Comparison of ENCODE assay signal across 8 cellular contexts in genomic region chr19:9917322-9917721, GRCh38. TPM values are rescaled to one million over a fixed set of nuclear protein-coding genes. Genes with fewer than 3 reads are reported as not detected.
DNase-seq lines count a peak whose midpoint lies in the region; ATAC-seq and TF ChIP-seq lines count a peak whose summit lies in the region.

No MANE protein-coding gene starts in this region.

- no peak overlapping the region for H3K4me3 Mint-ChIP-seq in activated CD8-positive, alpha-beta memory T cell treated with anti-CD3 and anti-CD28 coated beads, Interleukin-2, amount 10 ng/mL, durations not matched to agents 7 days and 5 days

- peaks cover 28% of the 10 kb centered on the region for H3K27me3 Mint-ChIP-seq in activated CD8-positive, alpha-beta memory T cell treated with anti-CD3 and anti-CD28 coated beads, Interleukin-2, amount 10 ng/mL, durations not matched to agents 7 days and 5 days

- no peak overlapping the region for H3K27ac Mint-ChIP-seq in activated CD8-positive, alpha-beta memory T cell treated with anti-CD3 and anti-CD28 coated beads, Interleukin-2, amount 10 ng/mL, durations not matched to agents 7 days and 5 days

- H3K4me1 Mint-ChIP-seq in activated CD8-positive, alpha-beta memory T cell treated with anti-CD3 and anti-CD28 coated beads, Interleukin-2, amount 10 ng/mL, durations not matched to agents 7 days and 5 days = peaks cover 7% of the 10 kb centered on the region

- no peaks in the 10 kb centered on the region for H3K36me3 Mint-ChIP-seq in activated CD8-positive, alpha-beta memory T cell treated with anti-CD3 and anti-CD28 coated beads, Interleukin-2, amount 10 ng/mL, durations not matched to agents 7 days and 5 days

- DNase-seq in NCI-H2029 (lab: John Stamatoyannopoulos, UW) (peak; percentile 31), NCI-H2029 treated with DMSO at 0.1 percent for 48 hours (lab: John Stamatoyannopoulos, UW) (no peak), NCI-H82 (lab: John Stamatoyannopoulos, UW) (peak; percentile 86), cerebellum (ENCODE audit: low spot score) (peak; percentile 20), mucosa of gallbladder (ENCODE audit: low spot score) (peak; percentile 16), activated gamma-delta T cell treated with Interleukin-2 at 50 U/mL for 16 hours (no peak)
- DNase-seq in activated CD8-positive, alpha-beta memory T cell treated with anti-CD3 and anti-CD28 coated beads, Interleukin-2, amount 10 ng/mL, durations not matched to agents 7 days and 5 days = no peak

- ATAC-seq in GM18505 (IDR thresholded peaks at IDR 0.05; ENCODE audit: unreplicated experiment) = no peak
- no peak for ATAC-seq in activated CD8-positive, alpha-beta memory T cell treated with anti-CD3 and anti-CD28 coated beads, Interleukin-2, amount 10 ng/mL, durations not matched to agents 7 days and 5 days

- CTCF ChIA-PET in activated CD8-positive, alpha-beta memory T cell treated with anti-CD3 and anti-CD28 coated beads, Interleukin-2, amount 10 ng/mL, durations not matched to agents 7 days and 5 days (lab: Charles Lee) = interaction anchor here (0.7 kb wide), 1 partner anchor 110 kb away, joined by 3 read pairs; no protein-coding TSS in a partner anchor

- TF ChIP-seq POLR2A in GM18505 (IDR thresholded peaks at IDR 0.05; ENCODE audit: borderline replicate concordance, extremely low read depth, insufficient read depth, insufficient read length) = no peak

- H3K9me3 Mint-ChIP-seq in activated CD8-positive, alpha-beta memory T cell treated with anti-CD3 and anti-CD28 coated beads, Interleukin-2, amount 10 ng/mL, durations not matched to agents 7 days and 5 days (ENCODE audit: low read depth) = no peaks in the 10 kb centered on the region

RNA-seq across cellular contexts. Expression of gene OLFM2, which starts 19.0 kb away (rescaled TPM):
- total RNA-seq in cerebellum (56.6 TPM), mucosa of gallbladder (10.8 TPM)
- total RNA-seq in activated CD8-positive, alpha-beta memory T cell treated with anti-CD3 and anti-CD28 coated beads, Interleukin-2, amount 10 ng/mL, durations not matched to agents 7 days and 5 days = 1 to 10 TPM; 3.4 to 5.1 TPM

Comparison
In these comparisons a context has a peak if more than half of its experiments do, and no peak if none do; other contexts are left out.
1. DNase-seq: peak in NCI-H2029 (single experiment), NCI-H82 (single experiment), cerebellum (single experiment) and mucosa of gallbladder (single experiment); none in NCI-H2029 treated with DMSO at 0.1 percent for 48 hours (single experiment), activated CD8-positive, alpha-beta memory T cell treated with anti-CD3 and anti-CD28 coated beads, Interleukin-2, amount 10 ng/mL, durations not matched to agents 7 days and 5 days (single experiment) and activated gamma-delta T cell treated with Interleukin-2 at 50 U/mL for 16 hours (single experiment).